In the genomic region with DNA sequence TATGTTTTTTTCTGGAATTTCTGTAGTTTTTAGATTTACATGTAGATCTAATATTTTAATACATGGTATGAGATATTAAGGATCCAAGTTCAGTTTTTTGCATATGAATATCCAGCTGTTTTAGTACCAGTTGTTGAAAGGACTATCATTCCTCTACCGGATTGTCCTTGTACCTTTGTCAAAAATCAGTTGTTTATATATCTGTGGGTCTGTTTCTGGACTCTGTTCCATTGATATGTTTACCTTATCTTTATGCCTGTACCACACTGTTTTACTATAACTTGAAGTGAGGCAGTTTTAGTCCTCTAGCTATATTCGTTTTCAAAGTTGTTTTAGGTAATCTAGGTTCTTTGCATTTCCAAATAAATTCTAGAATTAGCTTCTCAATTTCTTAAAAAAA, we compare ENCODE assay signal across 1 cellular context.
TF ChIP-seq lines count a peak whose summit lies in the region.

No MANE protein-coding gene starts in this region.

TF ChIP-seq in HepG2, 621 proteins besides CTCF, POLR2A, EP300 and RAD21 (continued from another document and continues in another):
- no peak for TF ChIP-seq ZNF318 (CRISPR knock-in tag; IDR thresholded peaks at IDR 0.05)
- no peak for TF ChIP-seq GABPB1 (CRISPR knock-in tag; IDR thresholded peaks at IDR 0.05)
- TF ChIP-seq SUZ12 (IDR thresholded peaks at IDR 0.05; ENCODE audit: low read depth, low read length): no peak
- TF ChIP-seq ARID4A (CRISPR knock-in tag; IDR thresholded peaks at IDR 0.05; ENCODE audit: borderline replicate concordance): no peak
- no peak for TF ChIP-seq IRX3 (CRISPR knock-in tag; IDR thresholded peaks at IDR 0.05; ENCODE audit: borderline replicate concordance, low read depth)
- TF ChIP-seq, protein P1, sequence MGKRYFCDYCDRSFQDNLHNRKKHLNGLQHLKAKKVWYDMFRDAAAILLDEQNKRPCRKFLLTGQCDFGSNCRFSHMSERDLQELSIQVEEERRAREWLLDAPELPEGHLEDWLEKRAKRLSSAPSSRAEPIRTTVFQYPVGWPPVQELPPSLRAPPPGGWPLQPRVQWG (CRISPR knock-in tag; IDR thresholded peaks at IDR 0.05; ENCODE audit: borderline replicate concordance, low read depth): no peak
- TF ChIP-seq THRA (CRISPR knock-in tag; IDR thresholded peaks at IDR 0.05; ENCODE audit: borderline replicate concordance): no peak
- no peak for TF ChIP-seq ZNF644 (CRISPR knock-in tag; IDR thresholded peaks at IDR 0.05; ENCODE audit: low read depth)
- TF ChIP-seq ZNF276 (CRISPR knock-in tag; IDR thresholded peaks at IDR 0.05; ENCODE audit: low read depth): no peak
- TF ChIP-seq ZBTB7A (CRISPR knock-in tag; IDR thresholded peaks at IDR 0.05): no peak
- TF ChIP-seq ZNF232 (CRISPR knock-in tag; IDR thresholded peaks at IDR 0.05; ENCODE audit: borderline replicate concordance): no peak
- no peak for TF ChIP-seq SOX13 (IDR thresholded peaks at IDR 0.05)
- peak in 1 of 2 experiments; percentile 82; a peak in 2 of 4 replicates for TF ChIP-seq SOX13 (CRISPR knock-in tag; conservative IDR thresholded peaks at IDR 0.05 in 1 of 2, IDR thresholded peaks at IDR 0.05 in 1 of 2)
- TF ChIP-seq RBM39 (IDR thresholded peaks at IDR 0.05; ENCODE audit: low read depth, low read length, poor library complexity, severe bottlenecking): no peak
- TF ChIP-seq, protein P2, sequence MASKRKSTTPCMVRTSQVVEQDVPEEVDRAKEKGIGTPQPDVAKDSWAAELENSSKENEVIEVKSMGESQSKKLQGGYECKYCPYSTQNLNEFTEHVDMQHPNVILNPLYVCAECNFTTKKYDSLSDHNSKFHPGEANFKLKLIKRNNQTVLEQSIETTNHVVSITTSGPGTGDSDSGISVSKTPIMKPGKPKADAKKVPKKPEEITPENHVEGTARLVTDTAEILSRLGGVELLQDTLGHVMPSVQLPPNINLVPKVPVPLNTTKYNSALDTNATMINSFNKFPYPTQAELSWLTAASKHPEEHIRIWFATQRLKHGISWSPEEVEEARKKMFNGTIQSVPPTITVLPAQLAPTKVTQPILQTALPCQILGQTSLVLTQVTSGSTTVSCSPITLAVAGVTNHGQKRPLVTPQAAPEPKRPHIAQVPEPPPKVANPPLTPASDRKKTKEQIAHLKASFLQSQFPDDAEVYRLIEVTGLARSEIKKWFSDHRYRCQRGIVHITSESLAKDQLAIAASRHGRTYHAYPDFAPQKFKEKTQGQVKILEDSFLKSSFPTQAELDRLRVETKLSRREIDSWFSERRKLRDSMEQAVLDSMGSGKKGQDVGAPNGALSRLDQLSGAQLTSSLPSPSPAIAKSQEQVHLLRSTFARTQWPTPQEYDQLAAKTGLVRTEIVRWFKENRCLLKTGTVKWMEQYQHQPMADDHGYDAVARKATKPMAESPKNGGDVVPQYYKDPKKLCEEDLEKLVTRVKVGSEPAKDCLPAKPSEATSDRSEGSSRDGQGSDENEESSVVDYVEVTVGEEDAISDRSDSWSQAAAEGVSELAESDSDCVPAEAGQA (IDR thresholded peaks at IDR 0.05; ENCODE audit: low read depth): no peak
- TF ChIP-seq, protein P2 (CRISPR knock-in tag; IDR thresholded peaks at IDR 0.05; ENCODE audit: borderline replicate concordance): peak; percentile 41; the same call in 1 of the 2 replicates
- no peak for TF ChIP-seq ZNF451 (CRISPR knock-in tag; IDR thresholded peaks at IDR 0.05)
- TF ChIP-seq GFI1 (CRISPR knock-in tag; IDR thresholded peaks at IDR 0.05; ENCODE audit: borderline replicate concordance): peak; percentile 42; the same call in 1 of the 2 replicates
- 0 out of 2 replicates have a peak, but pooled peaks have one; percentile 23 for TF ChIP-seq MXD4 (CRISPR knock-in tag; IDR thresholded peaks at IDR 0.05)
- TF ChIP-seq, protein P3, sequence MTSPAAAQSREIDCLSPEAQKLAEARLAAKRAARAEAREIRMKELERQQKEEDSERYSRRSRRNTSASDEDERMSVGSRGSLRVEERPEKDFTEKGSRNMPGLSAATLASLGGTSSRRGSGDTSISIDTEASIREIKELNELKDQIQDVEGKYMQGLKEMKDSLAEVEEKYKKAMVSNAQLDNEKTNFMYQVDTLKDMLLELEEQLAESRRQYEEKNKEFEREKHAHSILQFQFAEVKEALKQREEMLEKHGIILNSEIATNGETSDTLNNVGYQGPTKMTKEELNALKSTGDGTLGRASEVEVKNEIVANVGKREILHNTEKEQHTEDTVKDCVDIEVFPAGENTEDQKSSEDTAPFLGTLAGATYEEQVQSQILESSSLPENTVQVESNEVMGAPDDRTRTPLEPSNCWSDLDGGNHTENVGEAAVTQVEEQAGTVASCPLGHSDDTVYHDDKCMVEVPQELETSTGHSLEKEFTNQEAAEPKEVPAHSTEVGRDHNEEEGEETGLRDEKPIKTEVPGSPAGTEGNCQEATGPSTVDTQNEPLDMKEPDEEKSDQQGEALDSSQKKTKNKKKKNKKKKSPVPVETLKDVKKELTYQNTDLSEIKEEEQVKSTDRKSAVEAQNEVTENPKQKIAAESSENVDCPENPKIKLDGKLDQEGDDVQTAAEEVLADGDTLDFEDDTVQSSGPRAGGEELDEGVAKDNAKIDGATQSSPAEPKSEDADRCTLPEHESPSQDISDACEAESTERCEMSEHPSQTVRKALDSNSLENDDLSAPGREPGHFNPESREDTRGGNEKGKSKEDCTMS (CRISPR knock-in tag; conservative IDR thresholded peaks at IDR 0.05): no peak
- TF ChIP-seq RARG (CRISPR knock-in tag; IDR thresholded peaks at IDR 0.05; ENCODE audit: low read depth): no peak
